In genomic region chr20:62030834-62031434, GRCh38 we compare ENCODE assay signal across 9 cellular contexts. TPM values are rescaled to one million over a fixed set of nuclear protein-coding genes. Genes with fewer than 3 reads are reported as not detected.
DNase-seq lines count a peak whose midpoint lies in the region; ATAC-seq and TF ChIP-seq lines count a peak whose summit lies in the region.
"Had no signal": no experiment of that assay in that cellular context is flagged by ENCODE, and none has a peak within 500 bp of the region (broad histone marks: within the 10 kb centered on the region; RNA-seq: fewer than 3 reads in every experiment).

No MANE protein-coding gene starts in this region.

- no peaks in the 10 kb centered on the region for H3K9me2 ChIP-seq in GM23248 (ENCODE audit: insufficient read depth)

- H3K36me3 Mint-ChIP-seq in glutamatergic neuron (ENCODE audit: unreplicated experiment) = no peaks in the 10 kb centered on the region

- no peaks in the 10 kb centered on the region for H4K20me1 ChIP-seq in GM23248 (ENCODE audit: insufficient read depth)

- no peak overlapping the region for H3K14ac ChIP-seq in mesenchymal stem cell (ENCODE audit: low read length in 2 of 2)

- no peak overlapping the region for H3K4me3 Mint-ChIP-seq in glutamatergic neuron (ENCODE audit: unreplicated experiment)

- no peak overlapping the region for H2BK5ac ChIP-seq in mesenchymal stem cell (ENCODE audit: low read depth, low read length, poor library complexity, severe bottlenecking)

- no peak overlapping the region for H3K27ac ChIP-seq in HEK293 (ENCODE audit: extremely low read depth, low read depth, low read length)
- H3K27ac ChIP-seq in VCaP = peak overlapping the region; percentile 31
- no peak overlapping the region for H3K27ac ChIP-seq in mesenchymal stem cell (ENCODE audit: low read length, poor library complexity, severe bottlenecking)
- H3K27ac ChIP-seq in GM23248 = no peak overlapping the region

- H3K4me2 ChIP-seq in mesenchymal stem cell (ENCODE audit: low read length, poor library complexity, severe bottlenecking) = no peak overlapping the region
- H3K4me2 ChIP-seq in GM23248 (ENCODE audit: unreplicated experiment) = no peak overlapping the region

- H3K18ac ChIP-seq in mesenchymal stem cell (ENCODE audit: low read depth in 1 of 2, low read length in 2 of 2) = no peak overlapping the region

- H3K4me3 ChIP-seq in HEK293 (ENCODE audit: low read depth, low read length) = no peak overlapping the region
- H3K4me3 ChIP-seq in mesenchymal stem cell (ENCODE audit: insufficient read depth in 1 of 2, low read depth in 1 of 2, low read length in 2 of 2) = no peak overlapping the region
- H3K4me3 ChIP-seq in GM23248 = no peak overlapping the region

- peak overlapping the region; percentile 11 for H4K91ac ChIP-seq in mesenchymal stem cell (ENCODE audit: low read length)

- H2AFZ ChIP-seq in mesenchymal stem cell (ENCODE audit: low read depth, low read length) (no peak overlapping the region), GM23248 (no peak overlapping the region)

- H3K23ac ChIP-seq in mesenchymal stem cell (ENCODE audit: low read length in 2 of 2) = no peak overlapping the region

- H2BK15ac ChIP-seq in mesenchymal stem cell (ENCODE audit: low read depth, poor library complexity, severe bottlenecking) = no peak overlapping the region

- TF ChIP-seq CTCF in HEK293 (tag by site-specific recombination; IDR thresholded peaks at IDR 0.05) (no peak), VCaP (conservative IDR thresholded peaks at IDR 0.05) (no peak), glutamatergic neuron (IDR thresholded peaks at IDR 0.05; ENCODE audit: partially characterized antibody, unreplicated experiment) (no peak)

- ATAC-seq in GM18502 (IDR thresholded peaks at IDR 0.05; ENCODE audit: poor library complexity, unreplicated experiment) = peak; percentile 71
- no peak for ATAC-seq in HG02981 (IDR thresholded peaks at IDR 0.05; ENCODE audit: unreplicated experiment)

- peaks cover 99% of the 10 kb centered on the region for H3K79me2 ChIP-seq in GM23248 (ENCODE audit: insufficient read depth)

- no peak overlapping the region for H2BK12ac ChIP-seq in mesenchymal stem cell (ENCODE audit: low read length in 2 of 2)

- POLR2A ChIA-PET in HEK293 (lab: Yijun Ruan, JAX) = no interaction called here

- H3K9me3 ChIP-seq in HEK293 (ENCODE audit: control insufficient read depth, insufficient read depth, low read depth, low read length) (no peaks in the 10 kb centered on the region), mesenchymal stem cell (ENCODE audit: control insufficient read depth, low read length) (no peaks in the 10 kb centered on the region), GM23248 (ENCODE audit: low read depth) (no peaks in the 10 kb centered on the region)

- H3K27ac Mint-ChIP-seq in glutamatergic neuron (ENCODE audit: unreplicated experiment) = no peak overlapping the region

- H2AK5ac ChIP-seq in mesenchymal stem cell (ENCODE audit: low read length, severe bottlenecking) = no peak overlapping the region

- H3K79me1 ChIP-seq in mesenchymal stem cell (replicated peaks; ENCODE audit: low read length, poor library complexity, severe bottlenecking) = peaks cover 55% of the 10 kb centered on the region

- H3F3A ChIP-seq in GM23248 (ENCODE audit: insufficient read depth) = no peaks in the 10 kb centered on the region

- H3K4me1 ChIP-seq in HEK293 (ENCODE audit: control insufficient read depth, insufficient read depth, low read length) = peaks cover 5% of the 10 kb centered on the region
- H3K4me1 ChIP-seq in mesenchymal stem cell (ENCODE audit: control insufficient read depth, insufficient read depth, low read depth, low read length) = peaks cover 26% of the 10 kb centered on the region
- H3K4me1 ChIP-seq in GM23248 (ENCODE audit: insufficient read depth) = peaks cover 18% of the 10 kb centered on the region

- CTCF ChIA-PET in HEK293 (lab: Yijun Ruan, JAX) = no interaction called here

- no peak overlapping the region for H3K9ac ChIP-seq in mesenchymal stem cell (ENCODE audit: low read length)
- H3K9ac ChIP-seq in GM23248 = no peak overlapping the region

- DNase-seq in mesenchymal stem cell (no peak), GM23248 (no peak), glutamatergic neuron (no peak), NCI-H1048 (lab: John Stamatoyannopoulos, UW) (no peak)
- DNase-seq: amygdala had no signal

- H3K36me3 ChIP-seq in HEK293 (ENCODE audit: control insufficient read depth in 2 of 2, insufficient read depth in 1 of 2, low read length in 2 of 2) (no peaks in the 10 kb centered on the region), mesenchymal stem cell (ENCODE audit: control insufficient read depth in 1 of 2, insufficient read depth in 2 of 2, low read depth in 1 of 2, low read length in 2 of 2) (peaks cover 0 to 4% of the 10 kb centered on the region in 2 experiments), GM23248 (ENCODE audit: low read depth) (no peaks in the 10 kb centered on the region)

- no peak overlapping the region for H3K4ac ChIP-seq in mesenchymal stem cell (ENCODE audit: low read depth in 1 of 2, low read length in 2 of 2)

- 97% methylated on average over 14 of the region's 14 CpGs for WGBS in mesenchymal stem cell
- WGBS in GM23248 (ENCODE audit: low coverage in 1 of 2, low lambda C conversion rate in 2 of 2, missing lambda C conversion rate in 2 of 2), 2 experiments = 89 to 96% methylated on average over 14 of the region's 14 CpGs

- H3K4me1 Mint-ChIP-seq in glutamatergic neuron (ENCODE audit: low read depth, unreplicated experiment) = peaks cover 28% of the 10 kb centered on the region

- H4K8ac ChIP-seq in mesenchymal stem cell (ENCODE audit: low read length) = no peak overlapping the region

- peaks cover 1% of the 10 kb centered on the region for H3K27me3 Mint-ChIP-seq in glutamatergic neuron (ENCODE audit: unreplicated experiment)

- in situ Hi-C loops in GM23248 (cut with MboI) = no loop called here

- H2BK120ac ChIP-seq in mesenchymal stem cell (ENCODE audit: low read depth, low read length) = no peak overlapping the region

- peaks cover 8% of the 10 kb centered on the region for H3K9me3 Mint-ChIP-seq in glutamatergic neuron (ENCODE audit: unreplicated experiment)

- H3K27me3 ChIP-seq in mesenchymal stem cell (ENCODE audit: control insufficient read depth in 1 of 2, insufficient read depth in 1 of 2, low read length in 2 of 2) = no peaks in the 10 kb centered on the region
- no peaks in the 10 kb centered on the region for H3K27me3 ChIP-seq in GM23248 (replicated peaks; ENCODE audit: insufficient read depth)

TF ChIP-seq in HEK293, 187 proteins besides CTCF, POLR2A, EP300 and RAD21:
- TF ChIP-seq PRDM4 (tag by site-specific recombination; IDR thresholded peaks at IDR 0.05) = no peak
- no peak for TF ChIP-seq ZNF311 (tag by site-specific recombination; IDR thresholded peaks at IDR 0.05; ENCODE audit: borderline replicate concordance)
- TF ChIP-seq ZIC2 (tag by site-specific recombination; IDR thresholded peaks at IDR 0.05) = peak; percentile 40

RNA-seq across cellular contexts. Expression of gene TAF4, which starts 34.7 kb away (rescaled TPM):
- 9.1 TPM for polyA plus RNA-seq in mesenchymal stem cell (2013, experiment 1 of 2)
- 6.2 TPM for polyA plus RNA-seq in mesenchymal stem cell (2013, experiment 2 of 2)
- 2.9 and 4.2 TPM in 2 replicates for total RNA-seq in GM23248 (2014; rRNA removed; shearing (Covaris generic))
- polyA plus RNA-seq in GM23248 (2016; fragmentation: Nextera tagmentation; extraction: Ambion mirVana) = 0.80 and 1.4 TPM in 2 replicates
- 20.0 TPM for total RNA-seq in glutamatergic neuron (ENCODE audit: unreplicated experiment)
